Comparison of ENCODE assay signal across 2 cellular contexts in genomic region chr19:48556825-48557224, GRCh38.
TF ChIP-seq lines count a peak whose summit lies in the region.

No MANE protein-coding gene starts in this region.

TF ChIP-seq in HepG2, 621 proteins besides CTCF, POLR2A, EP300 and RAD21:
- TF ChIP-seq FIP1L1 (IDR thresholded peaks at IDR 0.05; ENCODE audit: borderline replicate concordance, insufficient read depth, low read depth, low read length) (no peak), PHF20 (CRISPR knock-in tag; IDR thresholded peaks at IDR 0.05) (no peak), ZNF121 (CRISPR knock-in tag; IDR thresholded peaks at IDR 0.05) (peak; percentile 97), ZMYM3 (CRISPR knock-in tag; IDR thresholded peaks at IDR 0.05) (peak; percentile 20; the same call in 1 of the 2 replicates), ZFP41 (CRISPR knock-in tag; IDR thresholded peaks at IDR 0.05; ENCODE audit: borderline replicate concordance) (no peak), ZSCAN30 (CRISPR knock-in tag; IDR thresholded peaks at IDR 0.05) (no peak)
- TF ChIP-seq, protein P1, sequence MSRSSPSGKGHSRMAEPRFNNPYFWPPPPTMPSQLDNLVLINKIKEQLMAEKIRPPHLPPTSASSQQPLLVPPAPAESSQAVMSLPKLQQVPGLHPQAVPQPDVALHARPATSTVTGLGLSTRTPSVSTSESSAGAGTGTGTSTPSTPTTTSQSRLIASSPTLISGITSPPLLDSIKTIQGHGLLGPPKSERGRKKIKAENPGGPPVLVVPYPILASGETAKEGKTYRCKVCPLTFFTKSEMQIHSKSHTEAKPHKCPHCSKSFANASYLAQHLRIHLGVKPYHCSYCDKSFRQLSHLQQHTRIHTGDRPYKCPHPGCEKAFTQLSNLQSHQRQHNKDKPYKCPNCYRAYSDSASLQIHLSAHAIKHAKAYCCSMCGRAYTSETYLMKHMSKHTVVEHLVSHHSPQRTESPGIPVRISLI (CRISPR knock-in tag; IDR thresholded peaks at IDR 0.05; ENCODE audit: borderline replicate concordance): peak; percentile 41; the same call in 1 of the 2 replicates

TF ChIP-seq in WTC11, 78 proteins besides CTCF, POLR2A, EP300 and RAD21:
- TF ChIP-seq ZNF121 (CRISPR knock-in tag; IDR thresholded peaks at IDR 0.05): peak; percentile 98
- TF ChIP-seq, protein P2, sequence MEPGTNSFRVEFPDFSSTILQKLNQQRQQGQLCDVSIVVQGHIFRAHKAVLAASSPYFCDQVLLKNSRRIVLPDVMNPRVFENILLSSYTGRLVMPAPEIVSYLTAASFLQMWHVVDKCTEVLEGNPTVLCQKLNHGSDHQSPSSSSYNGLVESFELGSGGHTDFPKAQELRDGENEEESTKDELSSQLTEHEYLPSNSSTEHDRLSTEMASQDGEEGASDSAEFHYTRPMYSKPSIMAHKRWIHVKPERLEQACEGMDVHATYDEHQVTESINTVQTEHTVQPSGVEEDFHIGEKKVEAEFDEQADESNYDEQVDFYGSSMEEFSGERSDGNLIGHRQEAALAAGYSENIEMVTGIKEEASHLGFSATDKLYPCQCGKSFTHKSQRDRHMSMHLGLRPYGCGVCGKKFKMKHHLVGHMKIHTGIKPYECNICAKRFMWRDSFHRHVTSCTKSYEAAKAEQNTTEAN (CRISPR knock-in tag; IDR thresholded peaks at IDR 0.05): no peak
- no peak for TF ChIP-seq CDX4 (CRISPR knock-in tag; IDR thresholded peaks at IDR 0.05; ENCODE audit: borderline replicate concordance)
- TF ChIP-seq, protein P3, sequence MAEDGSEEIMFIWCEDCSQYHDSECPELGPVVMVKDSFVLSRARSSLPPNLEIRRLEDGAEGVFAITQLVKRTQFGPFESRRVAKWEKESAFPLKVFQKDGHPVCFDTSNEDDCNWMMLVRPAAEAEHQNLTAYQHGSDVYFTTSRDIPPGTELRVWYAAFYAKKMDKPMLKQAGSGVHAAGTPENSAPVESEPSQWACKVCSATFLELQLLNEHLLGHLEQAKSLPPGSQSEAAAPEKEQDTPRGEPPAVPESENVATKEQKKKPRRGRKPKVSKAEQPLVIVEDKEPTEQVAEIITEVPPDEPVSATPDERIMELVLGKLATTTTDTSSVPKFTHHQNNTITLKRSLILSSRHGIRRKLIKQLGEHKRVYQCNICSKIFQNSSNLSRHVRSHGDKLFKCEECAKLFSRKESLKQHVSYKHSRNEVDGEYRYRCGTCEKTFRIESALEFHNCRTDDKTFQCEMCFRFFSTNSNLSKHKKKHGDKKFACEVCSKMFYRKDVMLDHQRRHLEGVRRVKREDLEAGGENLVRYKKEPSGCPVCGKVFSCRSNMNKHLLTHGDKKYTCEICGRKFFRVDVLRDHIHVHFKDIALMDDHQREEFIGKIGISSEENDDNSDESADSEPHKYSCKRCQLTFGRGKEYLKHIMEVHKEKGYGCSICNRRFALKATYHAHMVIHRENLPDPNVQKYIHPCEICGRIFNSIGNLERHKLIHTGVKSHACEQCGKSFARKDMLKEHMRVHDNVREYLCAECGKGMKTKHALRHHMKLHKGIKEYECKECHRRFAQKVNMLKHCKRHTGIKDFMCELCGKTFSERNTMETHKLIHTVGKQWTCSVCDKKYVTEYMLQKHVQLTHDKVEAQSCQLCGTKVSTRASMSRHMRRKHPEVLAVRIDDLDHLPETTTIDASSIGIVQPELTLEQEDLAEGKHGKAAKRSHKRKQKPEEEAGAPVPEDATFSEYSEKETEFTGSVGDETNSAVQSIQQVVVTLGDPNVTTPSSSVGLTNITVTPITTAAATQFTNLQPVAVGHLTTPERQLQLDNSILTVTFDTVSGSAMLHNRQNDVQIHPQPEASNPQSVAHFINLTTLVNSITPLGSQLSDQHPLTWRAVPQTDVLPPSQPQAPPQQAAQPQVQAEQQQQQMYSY (CRISPR knock-in tag; IDR thresholded peaks at IDR 0.05): no peak
- no peak for TF ChIP-seq ERG (CRISPR knock-in tag; IDR thresholded peaks at IDR 0.05)
- TF ChIP-seq ESRRA (CRISPR knock-in tag; IDR thresholded peaks at IDR 0.05; ENCODE audit: borderline replicate concordance): no peak
- TF ChIP-seq ZMAT4 (CRISPR knock-in tag; IDR thresholded peaks at IDR 0.05): no peak
- TF ChIP-seq, protein P4, sequence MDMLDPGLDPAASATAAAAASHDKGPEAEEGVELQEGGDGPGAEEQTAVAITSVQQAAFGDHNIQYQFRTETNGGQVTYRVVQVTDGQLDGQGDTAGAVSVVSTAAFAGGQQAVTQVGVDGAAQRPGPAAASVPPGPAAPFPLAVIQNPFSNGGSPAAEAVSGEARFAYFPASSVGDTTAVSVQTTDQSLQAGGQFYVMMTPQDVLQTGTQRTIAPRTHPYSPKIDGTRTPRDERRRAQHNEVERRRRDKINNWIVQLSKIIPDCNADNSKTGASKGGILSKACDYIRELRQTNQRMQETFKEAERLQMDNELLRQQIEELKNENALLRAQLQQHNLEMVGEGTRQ (CRISPR knock-in tag; IDR thresholded peaks at IDR 0.05): no peak
TF ChIP-seq in WTC11: peak in this region for 1.
